ENCODE assay signal across 8 cellular contexts in genomic region chr1:156492591-156493080, GRCh38. TPM values are rescaled to one million over a fixed set of nuclear protein-coding genes. Genes with fewer than 3 reads are reported as not detected.
A peak's percentile ranks its signal among the peaks of the same experiment; 100 is the strongest.
DNase-seq lines count a peak whose midpoint lies in the region; ATAC-seq, FAIRE-seq and TF ChIP-seq lines count a peak whose summit lies in the region.

No MANE protein-coding gene starts in this region.

- H3K27me3 Mint-ChIP-seq in CD4-positive, alpha-beta T cell, result no peaks in the 10 kb centered on the region
- no peaks in the 10 kb centered on the region for H3K27me3 Mint-ChIP-seq in astrocyte (ENCODE audit: low read depth, unreplicated experiment)
- H3K27me3 Mint-ChIP-seq in naive thymus-derived CD4-positive, alpha-beta T cell, result no peaks in the 10 kb centered on the region
- H3K27me3 Mint-ChIP-seq in activated T-helper 2 cell treated with anti-CD3 and anti-CD28 coated beads, Interferon-gamma antibody, Interleukin-2, Interleukin-4, amounts not matched to agents 10 μg/mL and 5 μg/mL and 100 μg/mL, durations not matched to agents 14 hours and 24 hours and 36 hours (ENCODE audit: low read depth), result no peaks in the 10 kb centered on the region

- peaks cover 52% of the 10 kb centered on the region for H3K36me3 Mint-ChIP-seq in CD4-positive, alpha-beta T cell (ENCODE audit: low read depth)
- peaks cover 16% of the 10 kb centered on the region for H3K36me3 Mint-ChIP-seq in astrocyte (ENCODE audit: low read depth, unreplicated experiment)
- peaks cover 4 to 16% (median 5%) of the 10 kb centered on the region in 5 donors for H3K36me3 Mint-ChIP-seq in naive thymus-derived CD4-positive, alpha-beta T cell
- peaks cover 35% of the 10 kb centered on the region for H3K36me3 Mint-ChIP-seq in activated T-helper 2 cell treated with anti-CD3 and anti-CD28 coated beads, Interferon-gamma antibody, Interleukin-2, Interleukin-4, amounts not matched to agents 10 μg/mL and 5 μg/mL and 100 μg/mL, durations not matched to agents 14 hours and 24 hours and 36 hours (ENCODE audit: low read depth)

- ATAC-seq in CD4-positive, alpha-beta T cell (ENCODE audit: poor library complexity), result no peak
- ATAC-seq in naive thymus-derived CD4-positive, alpha-beta T cell, result no peak
- ATAC-seq in HG02885 (IDR thresholded peaks at IDR 0.05; ENCODE audit: poor library complexity, unreplicated experiment) (no peak), GM18909 (IDR thresholded peaks at IDR 0.05; ENCODE audit: poor library complexity, unreplicated experiment) (no peak)

- H3K27me3 ChIP-seq in CD4-positive, alpha-beta T cell (ENCODE audit: control insufficient read depth, insufficient read depth, low read length), result no peaks in the 10 kb centered on the region
- H3K27me3 ChIP-seq in astrocyte (ENCODE audit: insufficient read depth, low read length) (no peaks in the 10 kb centered on the region), MG63 (no peaks in the 10 kb centered on the region)
- H3K27me3 ChIP-seq in naive thymus-derived CD4-positive, alpha-beta T cell (ENCODE audit: control insufficient read depth in 2 of 2, insufficient read depth in 2 of 2, low read length in 2 of 2), result no peaks in the 10 kb centered on the region

- peaks cover 100% of the 10 kb centered on the region for H3K4me1 Mint-ChIP-seq in CD4-positive, alpha-beta T cell (ENCODE audit: low read depth)
- H3K4me1 Mint-ChIP-seq in astrocyte (ENCODE audit: low read depth, unreplicated experiment), result peaks cover 75% of the 10 kb centered on the region
- H3K4me1 Mint-ChIP-seq in naive thymus-derived CD4-positive, alpha-beta T cell, result peaks cover 87 to 100% (median 97%) of the 10 kb centered on the region in 7 donors
- peaks cover 80% of the 10 kb centered on the region for H3K4me1 Mint-ChIP-seq in activated T-helper 2 cell treated with anti-CD3 and anti-CD28 coated beads, Interferon-gamma antibody, Interleukin-2, Interleukin-4, amounts not matched to agents 10 μg/mL and 5 μg/mL and 100 μg/mL, durations not matched to agents 14 hours and 24 hours and 36 hours (ENCODE audit: low read depth)

- POLR2A ChIA-PET in CD4-positive, alpha-beta T cell (lab: Charles Lee), result interaction anchor here (0.7 to 5.8 kb wide), 4 partner anchors 9 to 12 kb away, joined by 4 to 75 read pairs (median 20); partner anchors contain the start of gene MEF2D
- POLR2A ChIA-PET in naive thymus-derived CD4-positive, alpha-beta T cell (lab: Charles Lee), result interaction anchor here (1.0 to 16.2 kb wide), 4 partner anchors 6 to 32 kb away, joined by 3 to 256 read pairs (median 130); partner anchors contain the start of gene MEF2D

- CTCF ChIA-PET in CD4-positive, alpha-beta T cell (lab: Charles Lee), result interaction anchor here (4.3 kb wide), 1 partner anchor 9 kb away, joined by 17 read pairs; the partner anchor contains the start of gene MEF2D
- CTCF ChIA-PET in naive thymus-derived CD4-positive, alpha-beta T cell (lab: Charles Lee), result interaction anchor here (0.6 to 4.8 kb wide), 5 partner anchors 9 to 186 kb away, joined by 3 to 22 read pairs (median 3); no protein-coding TSS in a partner anchor

- intact Hi-C loops in CD4-positive, alpha-beta T cell (cut with DNase I, micrococcal nuclease), result no loop called here
- intact Hi-C loops in naive thymus-derived CD4-positive, alpha-beta T cell (cut with micrococcal nuclease), result loop anchor here in 1 of 2 donors (1.0 kb wide), 1 partner anchor 8 kb away; the partner anchor contains the start of gene MEF2D
- intact Hi-C loops in activated T-helper 2 cell treated with anti-CD3 and anti-CD28 coated beads, Interferon-gamma antibody, Interleukin-2, Interleukin-4, amounts not matched to agents 10 μg/mL and 5 μg/mL and 100 μg/mL, durations not matched to agents 14 hours and 24 hours and 36 hours (cut with micrococcal nuclease), result loop anchor here (1.0 kb wide), 1 partner anchor 8 kb away; the partner anchor contains the start of gene MEF2D

- H3K27ac Mint-ChIP-seq in CD4-positive, alpha-beta T cell, result peak overlapping the region; percentile 90
- H3K27ac Mint-ChIP-seq in astrocyte (ENCODE audit: unreplicated experiment), result peak overlapping the region; percentile 8
- peak overlapping the region in 8 of 9 donors; percentile 44 to 99 (median 88) for H3K27ac Mint-ChIP-seq in naive thymus-derived CD4-positive, alpha-beta T cell
- H3K27ac Mint-ChIP-seq in activated T-helper 2 cell treated with anti-CD3 and anti-CD28 coated beads, Interferon-gamma antibody, Interleukin-2, Interleukin-4, amounts not matched to agents 10 μg/mL and 5 μg/mL and 100 μg/mL, durations not matched to agents 14 hours and 24 hours and 36 hours, result no peak overlapping the region

- H3K9me3 Mint-ChIP-seq in CD4-positive, alpha-beta T cell, result no peaks in the 10 kb centered on the region
- no peaks in the 10 kb centered on the region for H3K9me3 Mint-ChIP-seq in astrocyte (ENCODE audit: unreplicated experiment)
- H3K9me3 Mint-ChIP-seq in naive thymus-derived CD4-positive, alpha-beta T cell, result peaks cover 0 to 2% (median 0%) of the 10 kb centered on the region in 11 donors
- no peaks in the 10 kb centered on the region for H3K9me3 Mint-ChIP-seq in activated T-helper 2 cell treated with anti-CD3 and anti-CD28 coated beads, Interferon-gamma antibody, Interleukin-2, Interleukin-4, amounts not matched to agents 10 μg/mL and 5 μg/mL and 100 μg/mL, durations not matched to agents 14 hours and 24 hours and 36 hours

- no peak overlapping the region for H3K4me3 ChIP-seq in astrocyte (ENCODE audit: insufficient read depth, low read depth, low read length)
- no peak overlapping the region for H3K4me3 ChIP-seq in naive thymus-derived CD4-positive, alpha-beta T cell (ENCODE audit: low read length)
- no peak overlapping the region for H3K4me3 ChIP-seq in MG63

- no peak for FAIRE-seq in astrocyte (lab: Jason Lieb, UNC)

- no peaks in the 10 kb centered on the region for H3K9me3 ChIP-seq in CD4-positive, alpha-beta T cell (ENCODE audit: control insufficient read depth, low read length)
- H3K9me3 ChIP-seq in astrocyte (ENCODE audit: insufficient read depth, low read depth, low read length) (no peaks in the 10 kb centered on the region), MG63 (no peaks in the 10 kb centered on the region)
- H3K9me3 ChIP-seq in naive thymus-derived CD4-positive, alpha-beta T cell (ENCODE audit: control insufficient read depth in 2 of 3, low read length in 3 of 3), result no peaks in the 10 kb centered on the region

- H4K20me1 ChIP-seq in astrocyte (ENCODE audit: insufficient read depth, low read length), result peaks cover 100% of the 10 kb centered on the region

- TF ChIP-seq CTCF in CD4-positive, alpha-beta T cell (IDR thresholded peaks at IDR 0.05), result no peak
- TF ChIP-seq CTCF in astrocyte (IDR thresholded peaks at IDR 0.05; ENCODE audit: insufficient read depth, low read depth, low read length), result no peak

- peak overlapping the region; percentile 19 for H3K9ac ChIP-seq in astrocyte (ENCODE audit: low read length)

- DNase-seq in CD4-positive, alpha-beta T cell, result no peak
- DNase-seq in KG1 (lab: John Stamatoyannopoulos, UW), result peak; percentile 50
- no peak for DNase-seq in astrocyte (ENCODE audit: low read depth)
- no peak for DNase-seq in naive thymus-derived CD4-positive, alpha-beta T cell
- DNase-seq in MG63, result no peak
- no peak for DNase-seq in activated T-helper 2 cell treated with anti-CD3 and anti-CD28 coated beads, Interferon-gamma antibody, Interleukin-2, Interleukin-4, amounts not matched to agents 10 μg/mL and 5 μg/mL and 100 μg/mL, durations not matched to agents 14 hours and 24 hours and 36 hours (ENCODE audit: low spot score)

- H3K4me3 Mint-ChIP-seq in CD4-positive, alpha-beta T cell, result peak overlapping the region; percentile 82
- H3K4me3 Mint-ChIP-seq in astrocyte (ENCODE audit: unreplicated experiment), result no peak overlapping the region
- H3K4me3 Mint-ChIP-seq in naive thymus-derived CD4-positive, alpha-beta T cell, result peak overlapping the region in 9 of 10 donors; percentile 39 to 88 (median 81)
- no peak overlapping the region for H3K4me3 Mint-ChIP-seq in activated T-helper 2 cell treated with anti-CD3 and anti-CD28 coated beads, Interferon-gamma antibody, Interleukin-2, Interleukin-4, amounts not matched to agents 10 μg/mL and 5 μg/mL and 100 μg/mL, durations not matched to agents 14 hours and 24 hours and 36 hours (ENCODE audit: low read depth)

- H3K36me3 ChIP-seq in astrocyte (ENCODE audit: insufficient read depth, low read length), result no peaks in the 10 kb centered on the region
- peaks cover 0 to 4% (median 0%) of the 10 kb centered on the region in 3 experiments for H3K36me3 ChIP-seq in naive thymus-derived CD4-positive, alpha-beta T cell (ENCODE audit: control insufficient read depth in 2 of 3, insufficient read depth in 3 of 3, low read length in 3 of 3)
- H3K36me3 ChIP-seq in MG63, result peaks cover 32% of the 10 kb centered on the region

- peaks cover 100% of the 10 kb centered on the region for H3K79me2 ChIP-seq in astrocyte (ENCODE audit: insufficient read depth, low read length)

- H3K4me2 ChIP-seq in astrocyte (ENCODE audit: low read length), result peak overlapping the region; percentile 9

- peak overlapping the region; percentile 51 for H3K27ac ChIP-seq in CD4-positive, alpha-beta T cell (ENCODE audit: low read depth, low read length)
- H3K27ac ChIP-seq in astrocyte (ENCODE audit: low read depth, low read length), result no peak overlapping the region
- H3K27ac ChIP-seq in naive thymus-derived CD4-positive, alpha-beta T cell (ENCODE audit: low read depth, low read length), result peak overlapping the region; percentile 59

- peaks cover 57% of the 10 kb centered on the region for H3K4me1 ChIP-seq in astrocyte (ENCODE audit: insufficient read depth, low read length)
- peaks cover 97 to 99% of the 10 kb centered on the region in 2 donors for H3K4me1 ChIP-seq in naive thymus-derived CD4-positive, alpha-beta T cell (ENCODE audit: control insufficient read depth in 2 of 2, insufficient read depth in 2 of 2, low read length in 2 of 2)

- no peak overlapping the region for H2AFZ ChIP-seq in astrocyte (ENCODE audit: low read depth, low read length)

RNA-seq across cellular contexts. Expression of gene MEF2D, which starts 7.9 kb away (rescaled TPM):
- total RNA-seq in CD4-positive, alpha-beta T cell, result 100 to 1,000 TPM; 155 to 162 TPM
- 51.7 and 56.6 TPM in 2 replicates for total RNA-seq in astrocyte
- 100 to 1,000 TPM in 2 of 5 experiments, 10 to 100 TPM in 3; 48.1 to 190 (median 67.7) TPM for total RNA-seq in naive thymus-derived CD4-positive, alpha-beta T cell
- polyA plus RNA-seq in naive thymus-derived CD4-positive, alpha-beta T cell, result 10 to 100 TPM in 1 of 2 donors, 1 to 10 TPM in 1; 4.5 to 10.0 TPM
- 3.4 and 11.7 TPM in 2 replicates for total RNA-seq in MG63 (2014; rRNA removed; shearing (Covaris generic); ENCODE audit: low replicate concordance)
- 37.9 and 42.1 TPM in 2 replicates for total RNA-seq in activated T-helper 2 cell treated with anti-CD3 and anti-CD28 coated beads, Interferon-gamma antibody, Interleukin-2, Interleukin-4, amounts not matched to agents 10 μg/mL and 5 μg/mL and 100 μg/mL, durations not matched to agents 14 hours and 24 hours and 36 hours

Comparison
In these comparisons a context has a peak if more than half of its experiments do, and no peak if none do; other contexts are left out.
1. H3K4me3 Mint-ChIP-seq: peak in CD4-positive, alpha-beta T cell (single experiment) and naive thymus-derived CD4-positive, alpha-beta T cell (9 of 10); none in astrocyte (single experiment) and activated T-helper 2 cell treated with anti-CD3 and anti-CD28 coated beads, Interferon-gamma antibody, Interleukin-2, Interleukin-4, amounts not matched to agents 10 μg/mL and 5 μg/mL and 100 μg/mL, durations not matched to agents 14 hours and 24 hours and 36 hours (single experiment).